Comparison of ENCODE assay signal across 13 cellular contexts in genomic region chr17:3685174-3685812, GRCh38.
"Had no signal": no experiment of that assay in that cellular context is flagged by ENCODE, and none has a peak within 500 bp of the region (broad histone marks: within the 10 kb centered on the region; RNA-seq: fewer than 3 reads in every experiment).

No MANE protein-coding gene starts in this region.

- H3K4me2 ChIP-seq: neural progenitor cell had no signal

- H2AFZ ChIP-seq: neural progenitor cell, parathyroid adenoma had no signal

- H3K79me2 ChIP-seq: parathyroid adenoma had no signal

- H3K9ac ChIP-seq: neural progenitor cell, parathyroid adenoma had no signal

- H3K36me3 ChIP-seq: neural progenitor cell, vagina had no signal

- DNase-seq: activated CD8-positive, alpha-beta memory T cell treated with anti-CD3 and anti-CD28 coated beads, Interleukin-2, amount 10 ng/mL, durations not matched to agents 7 days and 5 days; activated effector memory CD4-positive, alpha-beta T cell treated with anti-CD3 and anti-CD28 coated beads, Interleukin-2, amount 50 U/mL, for 16 hours; activated T-cell treated with anti-CD3 and anti-CD28 coated beads, Interleukin-2, amount 50 U/mL, for 24 hours; amniotic stem cell; dermis blood vessel endothelial cell; immature natural killer cell; left colon; mesenchymal stem cell; stimulated activated CD4-positive, alpha-beta T cell treated with anti-CD3 and anti-CD28 coated beads, Interleukin-4, amount 100 ng/mL, for 4 hours had no signal

- H3K4me1 ChIP-seq: parathyroid adenoma, vagina had no signal

- H3K9me3 ChIP-seq: vagina had no signal

- H3K27ac ChIP-seq: neural progenitor cell, parathyroid adenoma, vagina had no signal

- ATAC-seq: activated CD8-positive, alpha-beta memory T cell treated with anti-CD3 and anti-CD28 coated beads, Interleukin-2, amount 10 ng/mL, durations not matched to agents 7 days and 5 days; activated naive CD4-positive, alpha-beta T cell treated with anti-CD3 and anti-CD28 coated beads, Interleukin-2, amount 50 U/mL, for 72 hours; left colon had no signal

- H3K27me3 ChIP-seq: neural progenitor cell, vagina had no signal

- H3K4me3 ChIP-seq: neural progenitor cell, vagina had no signal
